Comparison of ENCODE assay signal across 11 cellular contexts in the genomic region with DNA sequence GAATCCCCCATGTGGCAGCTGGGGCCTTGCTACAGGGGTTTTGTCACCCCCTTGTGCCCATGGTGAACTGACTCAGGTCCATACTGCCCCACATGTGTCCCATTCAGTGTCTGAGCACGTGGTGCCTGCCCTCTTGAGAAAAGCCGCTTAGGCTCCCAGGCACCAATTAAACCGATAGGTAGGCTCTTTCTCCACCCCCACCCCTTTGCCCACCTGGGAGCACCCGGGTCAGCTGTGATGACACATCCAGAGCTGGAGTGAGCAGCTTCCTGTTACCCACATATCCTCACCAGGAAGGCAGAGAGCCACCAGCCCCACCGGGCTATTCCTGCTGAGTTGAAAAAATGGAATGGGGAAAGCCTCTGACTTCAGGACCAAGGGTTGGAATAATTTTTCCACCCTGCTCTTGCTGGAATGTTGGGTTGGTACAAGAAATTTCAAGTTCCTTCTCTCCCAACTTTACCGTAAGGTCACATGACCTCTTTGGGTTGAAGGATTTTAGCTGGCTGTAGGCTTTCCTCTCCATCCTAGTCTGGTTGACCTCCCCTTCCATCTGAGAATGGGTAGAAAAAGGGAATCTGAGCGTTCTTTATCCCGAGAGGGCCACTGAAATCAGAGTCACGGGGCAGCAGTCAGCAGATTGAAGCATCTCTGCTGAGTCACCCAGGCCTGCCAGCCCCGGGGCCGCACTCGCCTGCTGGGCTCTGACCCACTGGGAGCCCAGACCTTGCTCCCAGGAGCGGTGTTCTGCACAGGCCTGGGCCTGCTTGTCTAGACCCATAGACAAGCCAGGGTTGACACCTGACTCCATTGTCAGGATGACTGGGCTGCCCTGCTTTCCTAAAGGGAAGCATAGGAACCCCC. TPM values are rescaled to one million over a fixed set of nuclear protein-coding genes. Genes with fewer than 3 reads are reported as not detected.
DNase-seq lines count a peak whose midpoint lies in the region; ATAC-seq lines count a peak whose summit lies in the region.
"Had no signal": no experiment of that assay in that cellular context is flagged by ENCODE, and none has a peak within 500 bp of the region (broad histone marks: within the 10 kb centered on the region; RNA-seq: fewer than 3 reads in every experiment).

No MANE protein-coding gene starts in this region.

- WGBS in neuronal stem cell (ENCODE audit: extremely low coverage in 2 of 2, insufficient read length in 2 of 2, insufficient replicate concordance in 1 of 2), 2 donors, result no CpG with 5 or more reads among the region's 13 CpGs

- no peak overlapping the region for H3K27ac ChIP-seq in neuronal stem cell (replicated peaks; ENCODE audit: low read length)

- H2BK12ac ChIP-seq in neuronal stem cell (ENCODE audit: low read length), result no peak overlapping the region

- ATAC-seq in HG03469 (IDR thresholded peaks at IDR 0.05; ENCODE audit: unreplicated experiment) (no peak), HG03442 (IDR thresholded peaks at IDR 0.05; ENCODE audit: unreplicated experiment) (no peak)

- peak overlapping the region; percentile 42 for H2BK5ac ChIP-seq in neuronal stem cell (ENCODE audit: low read length)

- peak; percentile 43 for DNase-seq in Caki2 (ENCODE audit: low read depth)
- peak; percentile 89 to 93 for DNase-seq in NCI-H524 (lab: John Stamatoyannopoulos, UW)
- DNase-seq in dermis blood vessel endothelial cell, result peak; percentile 33
- DNase-seq in neuronal stem cell (ENCODE audit: low spot score), result no peak
- no peak for DNase-seq in NCI-H1694 (lab: John Stamatoyannopoulos, UW)
- DNase-seq in NCI-H1436 (lab: John Stamatoyannopoulos, UW), result no peak
- DNase-seq: activated gamma-delta T cell treated with Interleukin-2 at 50 U/mL for 16 hours; stimulated activated naive CD4-positive, alpha-beta T cell treated with Interleukin-2 at 50 U/mL for 16 hours; SW 1271 had no signal

- no peaks in the 10 kb centered on the region for H3K79me1 ChIP-seq in neuronal stem cell (ENCODE audit: low read depth, low read length)

- H3K27me3 ChIP-seq in neuronal stem cell (ENCODE audit: control insufficient read depth in 3 of 3, insufficient read depth in 3 of 3, low read depth in 1 of 3, low read length in 3 of 3), result no peaks in the 10 kb centered on the region

- no peak overlapping the region for H2AFZ ChIP-seq in neuronal stem cell (ENCODE audit: low read length)

- no peaks in the 10 kb centered on the region for H3K9me3 ChIP-seq in neuronal stem cell (replicated peaks in 1 of 2; ENCODE audit: control insufficient read depth in 2 of 2, insufficient read depth in 1 of 2, low read depth in 1 of 2, low read length in 2 of 2)

- H3K4me3 ChIP-seq in neuronal stem cell (ENCODE audit: low read length in 2 of 2), result no peak overlapping the region

- H4K8ac ChIP-seq in neuronal stem cell (ENCODE audit: low read depth, low read length), result no peak overlapping the region

- peaks cover 0 to 2% of the 10 kb centered on the region in 2 donors for H3K36me3 ChIP-seq in neuronal stem cell (replicated peaks in 1 of 2; ENCODE audit: control insufficient read depth in 2 of 2, insufficient read depth in 2 of 2, low read length in 2 of 2)

- H4K91ac ChIP-seq in neuronal stem cell (ENCODE audit: low read depth, low read length, poor library complexity), result no peak overlapping the region

- H3K4me2 ChIP-seq in neuronal stem cell (ENCODE audit: insufficient read depth, low read length, poor library complexity, severe bottlenecking), result no peak overlapping the region

- H3K14ac ChIP-seq in neuronal stem cell (ENCODE audit: low read length), result no peak overlapping the region

- H3K4me1 ChIP-seq in neuronal stem cell (ENCODE audit: control insufficient read depth in 2 of 2, insufficient read depth in 1 of 2, low read depth in 1 of 2, low read length in 2 of 2), result peaks cover 9 to 12% of the 10 kb centered on the region in 2 donors

- no peak overlapping the region for H3K4ac ChIP-seq in neuronal stem cell (ENCODE audit: low read length)

- peak overlapping the region; percentile 45 for H3K18ac ChIP-seq in neuronal stem cell (ENCODE audit: low read length)

- H3K9ac ChIP-seq in neuronal stem cell (ENCODE audit: low read depth, low read length, poor library complexity), result no peak overlapping the region

- H2BK120ac ChIP-seq in neuronal stem cell (ENCODE audit: low read depth, low read length), result no peak overlapping the region

- peak overlapping the region; percentile 39 for H3K23ac ChIP-seq in neuronal stem cell (ENCODE audit: low read depth, low read length, poor library complexity)

- peak overlapping the region; percentile 31 for H2AK5ac ChIP-seq in neuronal stem cell (ENCODE audit: low read depth, low read length)

- in situ Hi-C loops in Caki2 (cut with HindIII; ENCODE audit: low pct_unique_long_range_greater_than_20kb, low sequenced_read_pairs), result no loop called here

- H2BK15ac ChIP-seq in neuronal stem cell (ENCODE audit: low read length), result no peak overlapping the region

RNA-seq across cellular contexts. Expression of gene TMCC2, which starts 30.8 kb away (rescaled TPM):
- total RNA-seq in Caki2 (2014; rRNA removed; shearing (Covaris generic); ENCODE audit: low replicate concordance), result 7.7 and 9.3 TPM in 2 replicates
- total RNA-seq in dermis blood vessel endothelial cell, result 1.7 and 1.9 TPM in 2 replicates
- polyA plus RNA-seq in neuronal stem cell (2013, experiment 1 of 2), result 13.3 TPM
- polyA plus RNA-seq in neuronal stem cell (2013, experiment 2 of 2), result 12.9 TPM

RNA-seq across cellular contexts. Expression of gene DSTYK, which starts 47.0 kb away (rescaled TPM):
- total RNA-seq in Caki2 (2014; rRNA removed; shearing (Covaris generic); ENCODE audit: low replicate concordance), result 7.2 and 11.1 TPM in 2 replicates
- 14.9 and 15.1 TPM in 2 replicates for total RNA-seq in dermis blood vessel endothelial cell
- 6.2 TPM for polyA plus RNA-seq in neuronal stem cell (2013, experiment 1 of 2)
- polyA plus RNA-seq in neuronal stem cell (2013, experiment 2 of 2), result 6.4 TPM

Comparison
In these comparisons a context has a peak if more than half of its experiments do, and no peak if none do; other contexts are left out.
1. DNase-seq: peak in Caki2 (single experiment), NCI-H524 (2 of 2) and dermis blood vessel endothelial cell (single experiment); none in neuronal stem cell (single experiment), NCI-H1694 (single experiment) and NCI-H1436 (single experiment).